1 cellular context compared by ENCODE assay signal in the genomic region with DNA sequence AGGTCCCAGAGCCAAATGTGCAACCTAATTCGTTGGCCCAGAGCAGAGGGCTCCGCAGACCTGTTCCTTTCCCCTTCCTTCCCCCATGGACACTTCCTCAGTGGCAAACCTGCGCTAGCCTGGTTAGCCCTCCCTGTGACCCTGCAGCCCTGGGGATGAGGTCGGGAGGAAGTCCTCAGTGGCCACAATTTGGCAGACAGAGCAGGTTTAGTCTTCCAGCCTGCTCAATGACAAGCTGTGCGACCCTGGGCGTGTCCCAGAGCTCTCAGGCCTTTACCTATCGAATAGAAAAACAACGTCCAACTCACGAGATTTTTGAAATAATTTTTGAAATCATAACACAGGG.
TF ChIP-seq lines count a peak whose summit lies in the region.

No MANE protein-coding gene starts in this region.

TF ChIP-seq in GM23338, 12 proteins besides CTCF, POLR2A, EP300 and RAD21 (continued from another document):
- TF ChIP-seq, protein P1, sequence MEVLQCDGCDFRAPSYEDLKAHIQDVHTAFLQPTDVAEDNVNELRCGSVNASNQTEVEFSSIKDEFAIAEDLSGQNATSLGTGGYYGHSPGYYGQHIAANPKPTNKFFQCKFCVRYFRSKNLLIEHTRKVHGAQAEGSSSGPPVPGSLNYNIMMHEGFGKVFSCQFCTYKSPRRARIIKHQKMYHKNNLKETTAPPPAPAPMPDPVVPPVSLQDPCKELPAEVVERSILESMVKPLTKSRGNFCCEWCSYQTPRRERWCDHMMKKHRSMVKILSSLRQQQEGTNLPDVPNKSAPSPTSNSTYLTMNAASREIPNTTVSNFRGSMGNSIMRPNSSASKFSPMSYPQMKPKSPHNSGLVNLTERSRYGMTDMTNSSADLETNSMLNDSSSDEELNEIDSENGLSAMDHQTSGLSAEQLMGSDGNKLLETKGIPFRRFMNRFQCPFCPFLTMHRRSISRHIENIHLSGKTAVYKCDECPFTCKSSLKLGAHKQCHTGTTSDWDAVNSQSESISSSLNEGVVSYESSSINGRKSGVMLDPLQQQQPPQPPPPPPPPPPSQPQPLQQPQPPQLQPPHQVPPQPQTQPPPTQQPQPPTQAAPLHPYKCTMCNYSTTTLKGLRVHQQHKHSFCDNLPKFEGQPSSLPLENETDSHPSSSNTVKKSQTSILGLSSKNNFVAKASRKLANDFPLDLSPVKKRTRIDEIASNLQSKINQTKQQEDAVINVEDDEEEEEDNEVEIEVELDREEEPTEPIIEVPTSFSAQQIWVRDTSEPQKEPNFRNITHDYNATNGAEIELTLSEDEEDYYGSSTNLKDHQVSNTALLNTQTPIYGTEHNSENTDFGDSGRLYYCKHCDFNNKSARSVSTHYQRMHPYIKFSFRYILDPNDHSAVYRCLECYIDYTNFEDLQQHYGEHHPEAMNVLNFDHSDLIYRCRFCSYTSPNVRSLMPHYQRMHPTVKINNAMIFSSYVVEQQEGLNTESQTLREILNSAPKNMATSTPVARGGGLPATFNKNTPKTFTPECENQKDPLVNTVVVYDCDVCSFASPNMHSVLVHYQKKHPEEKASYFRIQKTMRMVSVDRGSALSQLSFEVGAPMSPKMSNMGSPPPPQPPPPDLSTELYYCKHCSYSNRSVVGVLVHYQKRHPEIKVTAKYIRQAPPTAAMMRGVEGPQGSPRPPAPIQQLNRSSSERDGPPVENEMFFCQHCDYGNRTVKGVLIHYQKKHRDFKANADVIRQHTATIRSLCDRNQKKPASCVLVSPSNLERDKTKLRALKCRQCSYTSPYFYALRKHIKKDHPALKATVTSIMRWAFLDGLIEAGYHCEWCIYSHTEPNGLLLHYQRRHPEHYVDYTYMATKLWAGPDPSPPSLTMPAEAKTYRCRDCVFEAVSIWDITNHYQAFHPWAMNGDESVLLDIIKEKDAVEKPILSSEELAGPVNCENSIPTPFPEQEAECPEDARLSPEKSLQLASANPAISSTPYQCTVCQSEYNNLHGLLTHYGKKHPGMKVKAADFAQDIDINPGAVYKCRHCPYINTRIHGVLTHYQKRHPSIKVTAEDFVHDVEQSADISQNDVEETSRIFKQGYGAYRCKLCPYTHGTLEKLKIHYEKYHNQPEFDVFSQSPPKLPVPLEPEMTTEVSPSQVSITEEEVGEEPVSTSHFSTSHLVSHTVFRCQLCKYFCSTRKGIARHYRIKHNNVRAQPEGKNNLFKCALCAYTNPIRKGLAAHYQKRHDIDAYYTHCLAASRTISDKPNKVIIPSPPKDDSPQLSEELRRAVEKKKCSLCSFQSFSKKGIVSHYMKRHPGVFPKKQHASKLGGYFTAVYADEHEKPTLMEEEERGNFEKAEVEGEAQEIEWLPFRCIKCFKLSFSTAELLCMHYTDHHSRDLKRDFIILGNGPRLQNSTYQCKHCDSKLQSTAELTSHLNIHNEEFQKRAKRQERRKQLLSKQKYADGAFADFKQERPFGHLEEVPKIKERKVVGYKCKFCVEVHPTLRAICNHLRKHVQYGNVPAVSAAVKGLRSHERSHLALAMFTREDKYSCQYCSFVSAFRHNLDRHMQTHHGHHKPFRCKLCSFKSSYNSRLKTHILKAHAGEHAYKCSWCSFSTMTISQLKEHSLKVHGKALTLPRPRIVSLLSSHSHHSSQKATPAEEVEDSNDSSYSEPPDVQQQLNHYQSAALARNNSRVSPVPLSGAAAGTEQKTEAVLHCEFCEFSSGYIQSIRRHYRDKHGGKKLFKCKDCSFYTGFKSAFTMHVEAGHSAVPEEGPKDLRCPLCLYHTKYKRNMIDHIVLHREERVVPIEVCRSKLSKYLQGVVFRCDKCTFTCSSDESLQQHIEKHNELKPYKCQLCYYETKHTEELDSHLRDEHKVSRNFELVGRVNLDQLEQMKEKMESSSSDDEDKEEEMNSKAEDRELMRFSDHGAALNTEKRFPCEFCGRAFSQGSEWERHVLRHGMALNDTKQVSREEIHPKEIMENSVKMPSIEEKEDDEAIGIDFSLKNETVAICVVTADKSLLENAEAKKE (CRISPR knock-in tag; IDR thresholded peaks at IDR 0.05), result no peak
- TF ChIP-seq POLR2AphosphoS5 (IDR thresholded peaks at IDR 0.05; ENCODE audit: low read depth) (no peak), CREB1 (CRISPR knock-in tag; IDR thresholded peaks at IDR 0.05; ENCODE audit: low read depth) (no peak)
- TF ChIP-seq, protein P2, sequence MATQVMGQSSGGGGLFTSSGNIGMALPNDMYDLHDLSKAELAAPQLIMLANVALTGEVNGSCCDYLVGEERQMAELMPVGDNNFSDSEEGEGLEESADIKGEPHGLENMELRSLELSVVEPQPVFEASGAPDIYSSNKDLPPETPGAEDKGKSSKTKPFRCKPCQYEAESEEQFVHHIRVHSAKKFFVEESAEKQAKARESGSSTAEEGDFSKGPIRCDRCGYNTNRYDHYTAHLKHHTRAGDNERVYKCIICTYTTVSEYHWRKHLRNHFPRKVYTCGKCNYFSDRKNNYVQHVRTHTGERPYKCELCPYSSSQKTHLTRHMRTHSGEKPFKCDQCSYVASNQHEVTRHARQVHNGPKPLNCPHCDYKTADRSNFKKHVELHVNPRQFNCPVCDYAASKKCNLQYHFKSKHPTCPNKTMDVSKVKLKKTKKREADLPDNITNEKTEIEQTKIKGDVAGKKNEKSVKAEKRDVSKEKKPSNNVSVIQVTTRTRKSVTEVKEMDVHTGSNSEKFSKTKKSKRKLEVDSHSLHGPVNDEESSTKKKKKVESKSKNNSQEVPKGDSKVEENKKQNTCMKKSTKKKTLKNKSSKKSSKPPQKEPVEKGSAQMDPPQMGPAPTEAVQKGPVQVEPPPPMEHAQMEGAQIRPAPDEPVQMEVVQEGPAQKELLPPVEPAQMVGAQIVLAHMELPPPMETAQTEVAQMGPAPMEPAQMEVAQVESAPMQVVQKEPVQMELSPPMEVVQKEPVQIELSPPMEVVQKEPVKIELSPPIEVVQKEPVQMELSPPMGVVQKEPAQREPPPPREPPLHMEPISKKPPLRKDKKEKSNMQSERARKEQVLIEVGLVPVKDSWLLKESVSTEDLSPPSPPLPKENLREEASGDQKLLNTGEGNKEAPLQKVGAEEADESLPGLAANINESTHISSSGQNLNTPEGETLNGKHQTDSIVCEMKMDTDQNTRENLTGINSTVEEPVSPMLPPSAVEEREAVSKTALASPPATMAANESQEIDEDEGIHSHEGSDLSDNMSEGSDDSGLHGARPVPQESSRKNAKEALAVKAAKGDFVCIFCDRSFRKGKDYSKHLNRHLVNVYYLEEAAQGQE (IDR thresholded peaks at IDR 0.05; ENCODE audit: unreplicated experiment), result no peak
